In genomic region chr12:113477171-113477841, GRCh38 we compare ENCODE assay signal across 16 cellular contexts. TPM values are rescaled to one million over a fixed set of nuclear protein-coding genes. Genes with fewer than 3 reads are reported as not detected.
DNase-seq lines count a peak whose midpoint lies in the region; ATAC-seq, FAIRE-seq and TF ChIP-seq lines count a peak whose summit lies in the region.
"Had no signal": no experiment of that assay in that cellular context is flagged by ENCODE, and none has a peak within 500 bp of the region (broad histone marks: within the 10 kb centered on the region; RNA-seq: fewer than 3 reads in every experiment).

No MANE protein-coding gene starts in this region.

- POLR2A ChIA-PET in H1 (lab: Charles Lee; ENCODE audit: partially characterized antibody): interaction anchor here (0.6 to 3.7 kb wide), 7 partner anchors 9 to 160 kb away, joined by 3 to 15 read pairs (median 3); no protein-coding TSS in a partner anchor

- H3T11ph ChIP-seq in H9 (ENCODE audit: low read length): no peak overlapping the region

- peaks cover 26% of the 10 kb centered on the region for H3K4me1 ChIP-seq in ES-I3 (ENCODE audit: insufficient read depth, low read length)
- peaks cover 6% of the 10 kb centered on the region; the same call in 1 of the 2 replicates for H3K4me1 ChIP-seq in H9 (ENCODE audit: insufficient read depth, low read length)
- peaks cover 0 to 50% (median 29%) of the 10 kb centered on the region in 4 experiments; a peak in 6 of 7 replicates for H3K4me1 ChIP-seq in H1 (replicated peaks in 1 of 4; ENCODE audit: control insufficient read depth in 3 of 4, insufficient read depth in 4 of 4, low read length in 3 of 4)
- H3K4me1 ChIP-seq in neural progenitor cell: peaks cover 56% of the 10 kb centered on the region

- H3K9me3 ChIP-seq in ES-I3 (ENCODE audit: control insufficient read depth, insufficient read depth, low read length) (no peaks in the 10 kb centered on the region), H9 (ENCODE audit: control insufficient read depth, low read depth, low read length) (no peaks in the 10 kb centered on the region), H1 (ENCODE audit: insufficient read depth in 2 of 2, low read depth in 1 of 2, low read length in 1 of 2) (no peaks in the 10 kb centered on the region), neural progenitor cell (ENCODE audit: low read depth) (no peaks in the 10 kb centered on the region)

- H4K91ac ChIP-seq in H9 (ENCODE audit: insufficient read length, low read depth, low read length): no peak overlapping the region
- H4K91ac ChIP-seq in H1 (replicated peaks; ENCODE audit: insufficient read length, low read length): no peak overlapping the region

- DNase-seq in H9: peak; percentile 86
- peak in 1 of 2 experiments; percentile 76 for DNase-seq in H1 (ENCODE audit: low read depth in 1 of 2, low spot score in 2 of 2)
- DNase-seq in neural progenitor cell (ENCODE audit: low spot score): peak; percentile 69
- DNase-seq in sciatic nerve (ENCODE audit: low spot score): no peak
- DNase-seq in NCI-H2107 treated with DMSO at 0.1 percent for 48 hours (lab: John Stamatoyannopoulos, UW; ENCODE audit: unreplicated experiment): no peak
- DNase-seq in C1 segment of cervical spinal cord (lab: John Stamatoyannopoulos, UW): no peak
- DNase-seq: ACHN, AML-193, COR-L47, MG63, NCI-H1092 treated with DMSO at 0.1 percent for 48 hours, NCI-H2227 treated with DMSO at 0.1 percent for 48 hours, NCI-H524, SHP77 had no signal

- WGBS in H9 (ENCODE audit: extremely low coverage, insufficient read length, low lambda C conversion rate): no CpG with 5 or more reads among the region's 7 CpGs
- 1% methylated on average over 7 of the region's 7 CpGs; no CpG with 5 or more reads in 1 of the 2 experiments for WGBS in H1 (ENCODE audit: extremely low coverage in 1 of 2, insufficient coverage in 1 of 2, insufficient read length in 1 of 2, insufficient replicate concordance in 2 of 2, low coverage in 1 of 2, low lambda C conversion rate in 2 of 2, missing lambda C conversion rate in 1 of 2), 2 experiments

- H2AK5ac ChIP-seq in H9 (ENCODE audit: insufficient read length, low read length): no peak overlapping the region
- H2AK5ac ChIP-seq in H1 (ENCODE audit: low read depth, low read length): no peak overlapping the region

- no peak for ATAC-seq in sciatic nerve

- H4K20me1 ChIP-seq in H9 (ENCODE audit: control insufficient read depth, insufficient read depth, insufficient read length): no peaks in the 10 kb centered on the region
- H4K20me1 ChIP-seq in H1 (replicated peaks in 1 of 2; ENCODE audit: control insufficient read depth in 1 of 2, insufficient read depth in 2 of 2, low read length in 2 of 2): peaks cover 17 to 20% of the 10 kb centered on the region in 2 experiments
- peaks cover 99% of the 10 kb centered on the region for H4K20me1 ChIP-seq in neural progenitor cell (ENCODE audit: low read depth)

- intact Hi-C loops in sciatic nerve (cut with DNase I): no loop called here

- H3K79me1 ChIP-seq in H9 (ENCODE audit: insufficient read depth, low read depth, low read length, poor library complexity, severe bottlenecking): no peaks in the 10 kb centered on the region
- H3K79me1 ChIP-seq in H1 (ENCODE audit: low read depth, low read length): no peaks in the 10 kb centered on the region; the same call in 1 of the 2 replicates

- H3K23me2 ChIP-seq in H9 (ENCODE audit: insufficient read length, low read depth, low read length, poor library complexity, severe bottlenecking): peaks cover 42% of the 10 kb centered on the region
- peaks cover 21% of the 10 kb centered on the region for H3K23me2 ChIP-seq in H1 (ENCODE audit: low read depth, low read length)

- H3K79me2 ChIP-seq in H9 (ENCODE audit: insufficient read depth, low read length) (no peaks in the 10 kb centered on the region), H1 (ENCODE audit: control insufficient read depth in 1 of 2, insufficient read depth in 2 of 2, low read length in 2 of 2) (peaks cover 0 to 6% of the 10 kb centered on the region in 2 experiments; a peak in 2 of 4 replicates), neural progenitor cell (ENCODE audit: low read depth) (peaks cover 100% of the 10 kb centered on the region)

- H2AFZ ChIP-seq in H9 (ENCODE audit: low read length) (no peak overlapping the region), H1 (ENCODE audit: low read length) (no peak overlapping the region), neural progenitor cell (replicated peaks) (no peak overlapping the region)

- H3K36me3 Mint-ChIP-seq in H9 (ENCODE audit: insufficient read depth in 1 of 3, low read depth in 3 of 3): peaks cover 0 to 13% (median 0%) of the 10 kb centered on the region in 3 experiments; a peak in 2 of 7 replicates
- H3K36me3 Mint-ChIP-seq in neural progenitor cell: no peaks in the 10 kb centered on the region

- CTCF ChIA-PET in H1 (lab: Charles Lee; ENCODE audit: partially characterized antibody): interaction anchor here (0.9 to 4.7 kb wide), 7 partner anchors 9 to 432 kb away, joined by 3 to 30 read pairs (median 5); no protein-coding TSS in a partner anchor

- no peak overlapping the region for H4K5ac ChIP-seq in H9 (ENCODE audit: insufficient read length, low read depth, low read length)
- H4K5ac ChIP-seq in H1 (ENCODE audit: insufficient read length, low read depth, low read length): no peak overlapping the region

- no peak overlapping the region for H3K27ac ChIP-seq in H9 (ENCODE audit: insufficient read length, low read depth, low read length)
- no peak overlapping the region for H3K27ac ChIP-seq in H1 (ENCODE audit: low read depth, low read length)
- peak overlapping the region; percentile 86 for H3K27ac ChIP-seq in neural progenitor cell

- TF ChIP-seq CTCF in H9 (conservative IDR thresholded peaks at IDR 0.05) (0 out of 3 replicates have a peak, but pooled peaks have one; percentile 12), H1 (IDR thresholded peaks at IDR 0.05; ENCODE audit: control extremely low read depth in 1 of 3, insufficient read depth in 1 of 3, low read depth in 1 of 3, low read length in 3 of 3) (peak in 1 of 3 experiments; percentile 11; a peak in 1 of 4 replicates), neural progenitor cell (IDR thresholded peaks at IDR 0.05) (peak; percentile 11)

- H2BK120ac ChIP-seq in H9 (ENCODE audit: low read depth, low read length, poor library complexity, severe bottlenecking) (no peak overlapping the region), H1 (replicated peaks; ENCODE audit: low read depth, low read length) (no peak overlapping the region)

- H3K4ac ChIP-seq in H9 (ENCODE audit: low read depth, low read length) (no peak overlapping the region), H1 (replicated peaks; ENCODE audit: insufficient read length, low read depth, low read length) (no peak overlapping the region)

- H3K36me3 ChIP-seq in ES-I3 (ENCODE audit: insufficient read depth, low read length): no peaks in the 10 kb centered on the region
- peaks cover 0 to 15% (median 0%) of the 10 kb centered on the region in 4 experiments; a peak in 1 of 8 replicates for H3K36me3 ChIP-seq in H1 (ENCODE audit: control insufficient read depth in 2 of 4, insufficient read depth in 4 of 4, low read length in 3 of 4)
- H3K36me3 ChIP-seq in neural progenitor cell: no peaks in the 10 kb centered on the region
- H3K36me3 ChIP-seq: MG63 had no signal

- H3K18ac ChIP-seq in H9 (ENCODE audit: insufficient read length, low read depth, low read length) (no peak overlapping the region), H1 (ENCODE audit: extremely low read depth, low read length) (peak overlapping the region; percentile 61; the same call in 1 of the 2 replicates)

- 0 out of 4 replicates have a peak, but pooled peaks of 1 of the 2 experiments have one; percentile 7 for TF ChIP-seq RAD21 in H1 (IDR thresholded peaks at IDR 0.05 in 1 of 2, conservative IDR thresholded peaks at IDR 0.05 in 1 of 2; ENCODE audit: low read depth in 2 of 2, low read length in 2 of 2)

- no peak overlapping the region for H2BK20ac ChIP-seq in H9 (ENCODE audit: low read depth, low read length, poor library complexity, severe bottlenecking)
- H2BK20ac ChIP-seq in H1 (ENCODE audit: low read length): peak overlapping the region; percentile 91

- H4K8ac ChIP-seq in H9 (replicated peaks; ENCODE audit: insufficient read length, low read depth, low read length) (no peak overlapping the region), H1 (ENCODE audit: extremely low read depth, insufficient read depth, low read length) (no peak overlapping the region)

- peak overlapping the region in 1 of 2 experiments; percentile 74; a peak in 3 of 5 replicates for H3K4me3 Mint-ChIP-seq in H9
- H3K4me3 Mint-ChIP-seq in neural progenitor cell: peak overlapping the region; percentile 64

- H3K56ac ChIP-seq in H9 (ENCODE audit: insufficient read length, low read depth, low read length) (no peak overlapping the region), H1 (replicated peaks; ENCODE audit: insufficient read length, low read depth, low read length) (no peak overlapping the region)

- H3K23ac ChIP-seq in H9 (ENCODE audit: insufficient read length, low read depth, low read length): no peak overlapping the region
- no peak overlapping the region for H3K23ac ChIP-seq in H1 (ENCODE audit: insufficient read length)

- H3K4me1 Mint-ChIP-seq in H9 (peaks cover 69 to 84% of the 10 kb centered on the region in 2 experiments), neural progenitor cell (peaks cover 55% of the 10 kb centered on the region)

- H3K4me2 ChIP-seq in H9 (ENCODE audit: insufficient read depth, insufficient read length, low read length) (no peak overlapping the region), H1 (ENCODE audit: insufficient read depth in 1 of 2, low read depth in 2 of 2, low read length in 2 of 2) (peak overlapping the region; percentile 81 to 93), neural progenitor cell (peak overlapping the region; percentile 97)

- no peak for FAIRE-seq in H1 (lab: Jason Lieb, UNC)
- FAIRE-seq: RCC 7860 had no signal

- no peak for TF ChIP-seq POLR2A in H1 (IDR thresholded peaks at IDR 0.05; ENCODE audit: control extremely low read depth in 1 of 2, low read depth in 2 of 2, low read length in 2 of 2)

- H2BK15ac ChIP-seq in H9 (ENCODE audit: low read depth, low read length) (no peak overlapping the region), H1 (ENCODE audit: low read length) (no peak overlapping the region)

- peak overlapping the region; percentile 3; the same call in 1 of the 2 replicates for H3K9ac ChIP-seq in ES-I3 (ENCODE audit: low read depth, low read length)
- no peak overlapping the region for H3K9ac ChIP-seq in H9 (ENCODE audit: extremely low read depth, insufficient read length, low read length)
- H3K9ac ChIP-seq in H1 (replicated peaks in 1 of 4; ENCODE audit: extremely low read depth in 1 of 4, low read depth in 3 of 4, low read length in 3 of 4): no peak overlapping the region; a peak in 2 of 7 replicates
- H3K9ac ChIP-seq in neural progenitor cell: no peak overlapping the region

- peaks cover 92% of the 10 kb centered on the region for H3F3A ChIP-seq in neural progenitor cell (ENCODE audit: low read depth)

- H3K4me3 ChIP-seq in H1 (ENCODE audit: extremely low read depth in 1 of 4, insufficient read depth in 2 of 4, low read depth in 3 of 4, low read length in 4 of 4): peak overlapping the region; percentile 4 to 57 (median 22); a peak in 5 of 8 replicates
- peak overlapping the region; percentile 73 for H3K4me3 ChIP-seq in neural progenitor cell
- H3K4me3 ChIP-seq: MG63 had no signal

- H2BK12ac ChIP-seq in H9 (ENCODE audit: insufficient read length, low read depth, low read length): no peak overlapping the region
- H2BK12ac ChIP-seq in H1 (ENCODE audit: low read depth, low read length): peak overlapping the region; percentile 3; the same call in 1 of the 2 replicates

- H3K9me3 Mint-ChIP-seq in H9 (peaks cover 0 to 7% of the 10 kb centered on the region in 2 experiments; a peak in 3 of 5 replicates), neural progenitor cell (peaks cover 3% of the 10 kb centered on the region)

- peaks cover 85% of the 10 kb centered on the region for H3K27me3 ChIP-seq in H9 (ENCODE audit: insufficient read depth, low read length)
- peaks cover 68 to 89% (median 88%) of the 10 kb centered on the region in 4 experiments for H3K27me3 ChIP-seq in H1 (replicated peaks in 1 of 4; ENCODE audit: control insufficient read depth in 3 of 4, extremely low read depth in 1 of 4, insufficient read depth in 3 of 4, low read length in 3 of 4)
- H3K27me3 ChIP-seq in neural progenitor cell: no peaks in the 10 kb centered on the region

- H3K27me3 Mint-ChIP-seq in H9 (ENCODE audit: low read depth) (peaks cover 97% of the 10 kb centered on the region), neural progenitor cell (ENCODE audit: insufficient read depth, low read depth) (peaks cover 88% of the 10 kb centered on the region)

- no peak overlapping the region for H2BK5ac ChIP-seq in H9 (ENCODE audit: insufficient read length, low read length)
- peak overlapping the region; percentile 42; the same call in 1 of the 2 replicates for H2BK5ac ChIP-seq in H1 (ENCODE audit: low read depth, low read length)

- H3K14ac ChIP-seq in H9 (ENCODE audit: insufficient read depth, low read length): no peak overlapping the region
- H3K14ac ChIP-seq in H1 (ENCODE audit: insufficient read length): no peak overlapping the region

- TF ChIP-seq EP300 in H1 (IDR thresholded peaks at IDR 0.05; ENCODE audit: borderline replicate concordance in 1 of 2, low read depth in 2 of 2, low read length in 2 of 2): no peak

- H3K27ac Mint-ChIP-seq in H9: no peak overlapping the region; a peak in 1 of 7 replicates
- no peak overlapping the region for H3K27ac Mint-ChIP-seq in neural progenitor cell

RNA-seq across cellular contexts. Expression of gene LHX5, which starts 5.6 kb away (rescaled TPM):
- total RNA-seq in H9 (2021): 1.9 and 2.1 TPM in 2 replicates
- 0.47 and 0.63 TPM in 2 replicates for total RNA-seq in H1 (2021; fragmentation: NEBNext Ultra II Directional; extraction: Animal tissue kit (Norgen Biotek cat#: 25700))
- polyA plus RNA-seq in H1 (2011; rRNA removed): 1.1 and 4.6 TPM in 2 replicates
- 3.4 TPM for polyA plus RNA-seq in H1 (2011; cell fraction: cytosol; rRNA removed)
- 4.2 TPM for polyA plus RNA-seq in H1 (2011; cell fraction: nucleus; rRNA removed)
- polyA plus RNA-seq in H1 (2012, experiment 1 of 2): 0.68 to 1.3 TPM (median 1.1 TPM) in 4 replicates
- 0.93 TPM for polyA plus RNA-seq in H1 (2012, experiment 2 of 2)
- 0.08 TPM for polyA plus RNA-seq in H1 (2013, experiment 1 of 2)
- polyA plus RNA-seq in H1 (2013, experiment 2 of 2): 0.04 TPM
- 0.32 and 2.3 TPM in 2 replicates for polyA minus RNA-seq in H1 (2011; rRNA and poly(A)+ RNA removed)
- polyA minus RNA-seq in H1 (2011; cell fraction: cytosol; rRNA and poly(A)+ RNA removed): 2.1 TPM
- polyA minus RNA-seq in H1 (2011; cell fraction: nucleus; rRNA and poly(A)+ RNA removed): 1.6 TPM
- total RNA-seq in neural progenitor cell (ENCODE audit: low replicate concordance): 48.4 and 98.7 TPM in 2 replicates
- not detected for total RNA-seq in sciatic nerve

RNA-seq across cellular contexts. Expression of gene SDSL, which starts 55.1 kb away (rescaled TPM):
- total RNA-seq in H9 (2021): 0.46 and 1.1 TPM in 2 replicates
- total RNA-seq in H1 (2021; fragmentation: NEBNext Ultra II Directional; extraction: Animal tissue kit (Norgen Biotek cat#: 25700)): 0.69 TPM in 1 of 2 replicates, not detected in the other
- polyA plus RNA-seq in H1 (2011; rRNA removed): 1.3 and 1.7 TPM in 2 replicates
- polyA plus RNA-seq in H1 (2011; cell fraction: cytosol; rRNA removed): 1.5 TPM
- 1.5 TPM for polyA plus RNA-seq in H1 (2011; cell fraction: nucleus; rRNA removed)
- polyA plus RNA-seq in H1 (2012, experiment 1 of 2): 0.42 to 0.74 TPM (median 0.53 TPM) in 3 of 4 replicates, not detected in the other
- 0.42 TPM for polyA plus RNA-seq in H1 (2012, experiment 2 of 2)
- polyA plus RNA-seq in H1 (2013, experiment 1 of 2): 0.28 TPM
- 0.15 TPM for polyA plus RNA-seq in H1 (2013, experiment 2 of 2)
- polyA minus RNA-seq in H1 (2011; rRNA and poly(A)+ RNA removed): 0.27 TPM in 1 of 2 replicates, not detected in the other
- polyA minus RNA-seq in H1 (2011; cell fraction: cytosol; rRNA and poly(A)+ RNA removed): not detected
- polyA minus RNA-seq in H1 (2011; cell fraction: nucleus; rRNA and poly(A)+ RNA removed): not detected
- total RNA-seq in neural progenitor cell (ENCODE audit: low replicate concordance): 3.1 and 3.5 TPM in 2 replicates
- 1.8 TPM for total RNA-seq in sciatic nerve

Comparison
In these comparisons a context has a peak if more than half of its experiments do, and no peak if none do; other contexts are left out.
1. DNase-seq: peak in H9 (single experiment) and neural progenitor cell (single experiment); none in sciatic nerve (single experiment), NCI-H2107 treated with DMSO at 0.1 percent for 48 hours (single experiment) and C1 segment of cervical spinal cord (0 of 14).
2. RNA of gene LHX5, which starts 5.6 kb away (total RNA-seq): 48.4 to 98.7 TPM in neural progenitor cell; 1.9 to 2.1 TPM in H9, 0.47 to 0.63 TPM in H1 and not detected in sciatic nerve (single experiment); every median in the first group is over 10 times any median in the second.